Comparison of ENCODE assay signal across 9 cellular contexts in genomic region chrX:135572436-135572835, GRCh38. TPM values are rescaled to one million over a fixed set of nuclear protein-coding genes. Genes with fewer than 3 reads are reported as not detected.
DNase-seq lines count a peak whose midpoint lies in the region; ATAC-seq, FAIRE-seq and TF ChIP-seq lines count a peak whose summit lies in the region.
"Had no signal": no experiment of that assay in that cellular context is flagged by ENCODE, and none has a peak within 500 bp of the region (broad histone marks: within the 10 kb centered on the region; RNA-seq: fewer than 3 reads in every experiment).

No MANE protein-coding gene starts in this region.

- peaks cover 13% of the 10 kb centered on the region for H3K9me3 Mint-ChIP-seq in osteocyte (ENCODE audit: unreplicated experiment)
- H3K9me3 Mint-ChIP-seq: activated naive CD4-positive, alpha-beta T cell treated with anti-CD3 and anti-CD28 coated beads for 36 hours had no signal

- H3K9me2 ChIP-seq in DOHH2 (replicated peaks; ENCODE audit: control insufficient read depth, low read length), result no peaks in the 10 kb centered on the region

- H3K4me3 Mint-ChIP-seq in osteocyte (ENCODE audit: unreplicated experiment), result no peak overlapping the region
- H3K4me3 Mint-ChIP-seq: activated naive CD4-positive, alpha-beta T cell treated with anti-CD3 and anti-CD28 coated beads for 36 hours had no signal

- H3K79me2 ChIP-seq in DOHH2 (ENCODE audit: control insufficient read depth, low read length), result no peaks in the 10 kb centered on the region

- H3K4me2 ChIP-seq in DOHH2 (ENCODE audit: low read length), result no peak overlapping the region

- H3K36me3 Mint-ChIP-seq in osteocyte (ENCODE audit: unreplicated experiment), result peaks cover 4% of the 10 kb centered on the region

- no peaks in the 10 kb centered on the region for H3K27me3 Mint-ChIP-seq in osteocyte (ENCODE audit: unreplicated experiment)

- no peaks in the 10 kb centered on the region for H3F3A ChIP-seq in DOHH2 (ENCODE audit: control insufficient read depth, insufficient read depth)

- no peaks in the 10 kb centered on the region for H3K9me3 ChIP-seq in DOHH2 (ENCODE audit: control insufficient read depth, insufficient read depth, low read length)

- H3K27ac ChIP-seq in DOHH2 (ENCODE audit: low read depth, low read length), result no peak overlapping the region

- no peak overlapping the region for H3K27ac Mint-ChIP-seq in osteocyte (ENCODE audit: unreplicated experiment)

- TF ChIP-seq CTCF in DOHH2 (IDR thresholded peaks at IDR 0.05; ENCODE audit: low read depth, low read length, poor library complexity, severe bottlenecking) (peak; percentile 39), LNCaP clone FGC (IDR thresholded peaks at IDR 0.05; ENCODE audit: control insufficient read depth, extremely low read depth, insufficient read depth) (peak; percentile 21; the same call in 1 of the 2 replicates), osteocyte (IDR thresholded peaks at IDR 0.05) (peak; percentile 51)

- peak; percentile 86 for FAIRE-seq in colon (lab: Jason Lieb, UNC)

- no peaks in the 10 kb centered on the region for H4K20me1 ChIP-seq in DOHH2 (ENCODE audit: control insufficient read depth, insufficient read depth, low read depth, low read length)

- no peaks in the 10 kb centered on the region for H3K4me1 ChIP-seq in DOHH2 (ENCODE audit: control insufficient read depth, low read length)

- no peaks in the 10 kb centered on the region for H3K36me3 ChIP-seq in DOHH2 (ENCODE audit: control insufficient read depth, low read length)

- no peaks in the 10 kb centered on the region for H3K4me1 Mint-ChIP-seq in osteocyte (ENCODE audit: unreplicated experiment)

- no peak overlapping the region for H3K4me3 ChIP-seq in DOHH2 (ENCODE audit: low read length)
- no peak overlapping the region for H3K4me3 ChIP-seq in LNCaP clone FGC (ENCODE audit: low read depth, low read length)

- no peak for ATAC-seq in HG02642 (IDR thresholded peaks at IDR 0.05; ENCODE audit: poor library complexity, unreplicated experiment)
- ATAC-seq: left cardiac atrium had no signal

- H3K27me3 ChIP-seq in DOHH2 (ENCODE audit: control insufficient read depth, low read length), result no peaks in the 10 kb centered on the region

- DNase-seq in LNCaP clone FGC (ENCODE audit: low read depth) (no peak), osteocyte (ENCODE audit: extremely low spot score, unreplicated experiment) (no peak), putamen (ENCODE audit: low spot score) (no peak), NCI-H1436 treated with DMSO at 0.1 percent for 48 hours (lab: John Stamatoyannopoulos, UW) (no peak)
- DNase-seq: activated naive CD4-positive, alpha-beta T cell treated with anti-CD3 and anti-CD28 coated beads for 36 hours; left cardiac atrium had no signal

RNA-seq across cellular contexts. Expression of gene INTS6L, which starts 52.0 kb away (rescaled TPM):
- 5.3 and 6.4 TPM in 2 replicates for total RNA-seq in osteocyte
